1 cellular context compared by ENCODE assay signal in genomic region chr6:44576132-44576601, GRCh38.
TF ChIP-seq lines count a peak whose summit lies in the region.

No MANE protein-coding gene starts in this region.

TF ChIP-seq in HEK293, 187 proteins besides CTCF, POLR2A, EP300 and RAD21 (continued from another document):
- TF ChIP-seq SP7 (tag by site-specific recombination; IDR thresholded peaks at IDR 0.05) (peak; percentile 59), ZNF513 (tag by site-specific recombination; IDR thresholded peaks at IDR 0.05) (no peak), SP2 (tag by site-specific recombination; IDR thresholded peaks at IDR 0.05) (no peak), ZNF18 (tag by site-specific recombination; IDR thresholded peaks at IDR 0.05) (no peak), ZBTB21 (tag by site-specific recombination; IDR thresholded peaks at IDR 0.05) (no peak), ZNF571 (tag by site-specific recombination; IDR thresholded peaks at IDR 0.05) (no peak), OVOL3 (tag by site-specific recombination; IDR thresholded peaks at IDR 0.05) (no peak), ZSCAN30 (tag by site-specific recombination; IDR thresholded peaks at IDR 0.05) (peak; percentile 77; the same call in 1 of the 2 replicates), ZBTB20 (tag by site-specific recombination; IDR thresholded peaks at IDR 0.05) (peak; percentile 30; the same call in 1 of the 2 replicates), ZBTB7A (tag by site-specific recombination; IDR thresholded peaks at IDR 0.05; ENCODE audit: low read depth) (no peak), ZNF76 (tag by site-specific recombination; IDR thresholded peaks at IDR 0.05; ENCODE audit: borderline replicate concordance, low read depth) (no peak), ZNF211 (tag by site-specific recombination; IDR thresholded peaks at IDR 0.05; ENCODE audit: low read depth) (no peak), ZNF596 (tag by site-specific recombination; IDR thresholded peaks at IDR 0.05) (no peak), ZNF114 (tag by site-specific recombination; IDR thresholded peaks at IDR 0.05) (no peak), ZNF645 (tag by site-specific recombination; IDR thresholded peaks at IDR 0.05) (no peak), ZNF514 (tag by site-specific recombination; IDR thresholded peaks at IDR 0.05) (no peak), ZNF175 (tag by site-specific recombination; IDR thresholded peaks at IDR 0.05) (no peak), ZNF23 (tag by site-specific recombination; IDR thresholded peaks at IDR 0.05; ENCODE audit: borderline replicate concordance) (no peak)
